In genomic region chr1:184036517-184036949, GRCh38 we compare ENCODE assay signal across 8 cellular contexts. TPM values are rescaled to one million over a fixed set of nuclear protein-coding genes. Genes with fewer than 3 reads are reported as not detected.
DNase-seq lines count a peak whose midpoint lies in the region; ATAC-seq and TF ChIP-seq lines count a peak whose summit lies in the region.

No MANE protein-coding gene starts in this region.

- H3K27me3 ChIP-seq in MG63 (peaks cover 4% of the 10 kb centered on the region; the same call in 1 of the 2 replicates), osteoblast (ENCODE audit: insufficient read depth, low read length) (peaks cover 16% of the 10 kb centered on the region)

- no peak overlapping the region for H3K27ac Mint-ChIP-seq in activated T-cell treated with anti-CD3 and anti-CD28 coated beads, Interleukin-2, amount 50 U/mL, for 72 hours

- no peaks in the 10 kb centered on the region for H3K9me3 Mint-ChIP-seq in activated T-cell treated with anti-CD3 and anti-CD28 coated beads, Interleukin-2, amount 50 U/mL, for 72 hours

- H3K9me3 ChIP-seq in MG63 (no peaks in the 10 kb centered on the region), osteoblast (ENCODE audit: low read depth, low read length) (no peaks in the 10 kb centered on the region)

- H3K27me3 Mint-ChIP-seq in activated T-cell treated with anti-CD3 and anti-CD28 coated beads, Interleukin-2, amount 50 U/mL, for 72 hours (ENCODE audit: low read depth) = peaks cover 87% of the 10 kb centered on the region

- no peaks in the 10 kb centered on the region for H3K79me2 ChIP-seq in osteoblast (ENCODE audit: insufficient read depth, low read length)

- peak overlapping the region; percentile 94 for H3K4me2 ChIP-seq in osteoblast (ENCODE audit: insufficient read depth, low read length)

- peaks cover 38% of the 10 kb centered on the region for H3K4me1 Mint-ChIP-seq in activated T-cell treated with anti-CD3 and anti-CD28 coated beads, Interleukin-2, amount 50 U/mL, for 72 hours (ENCODE audit: low read depth)

- no peak overlapping the region for H3K27ac ChIP-seq in osteoblast (ENCODE audit: low read depth, low read length)

- DNase-seq in AG08396 (ENCODE audit: low spot score) = peak; percentile 62
- no peak for DNase-seq in MG63
- DNase-seq in activated T-cell treated with anti-CD3 and anti-CD28 coated beads, Interleukin-2, amount 50 U/mL, for 72 hours = peak in 1 of 2 donors; percentile 26
- peak; percentile 34 for DNase-seq in glomerular visceral epithelial cell (ENCODE audit: extremely low spot score)
- peak; percentile 74 for DNase-seq in osteoblast (ENCODE audit: insufficient read length, low spot score, missing footprints)
- no peak for DNase-seq in activated effector memory CD4-positive, alpha-beta T cell treated with anti-CD3 and anti-CD28 coated beads, Interleukin-2, amount 50 U/mL, for 16 hours
- no peak for DNase-seq in medulla oblongata (ENCODE audit: extremely low spot score)

- H4K20me1 ChIP-seq in osteoblast (ENCODE audit: insufficient read depth, low read length) = no peaks in the 10 kb centered on the region

- H3K36me3 ChIP-seq in MG63 (no peaks in the 10 kb centered on the region), osteoblast (ENCODE audit: insufficient read depth, low read length) (no peaks in the 10 kb centered on the region)

- ATAC-seq in GM19023 (IDR thresholded peaks at IDR 0.05; ENCODE audit: unreplicated experiment) = peak; percentile 15
- ATAC-seq in activated T-cell treated with anti-CD3 and anti-CD28 coated beads, Interleukin-2, amount 50 U/mL, for 72 hours (replicated peaks in 1 of 2) = peak; percentile 7 to 14

- H3K4me3 Mint-ChIP-seq in activated T-cell treated with anti-CD3 and anti-CD28 coated beads, Interleukin-2, amount 50 U/mL, for 72 hours = peak overlapping the region; percentile 81 to 84

- TF ChIP-seq CTCF in osteoblast (IDR thresholded peaks at IDR 0.05; ENCODE audit: extremely low read depth, low read depth, low read length) = no peak

- peaks cover 5 to 11% of the 10 kb centered on the region in 2 donors for H3K36me3 Mint-ChIP-seq in activated T-cell treated with anti-CD3 and anti-CD28 coated beads, Interleukin-2, amount 50 U/mL, for 72 hours (ENCODE audit: insufficient read depth in 2 of 2)

- peak overlapping the region; percentile 78 for H2AFZ ChIP-seq in osteoblast (ENCODE audit: low read length)

- H3K4me1 ChIP-seq in osteoblast (ENCODE audit: insufficient read depth, low read length) = peaks cover 29% of the 10 kb centered on the region

- peak overlapping the region; percentile 50 for H3K4me3 ChIP-seq in MG63
- peak overlapping the region; percentile 74 for H3K4me3 ChIP-seq in osteoblast (ENCODE audit: insufficient read depth, low read length)

RNA-seq across cellular contexts. Expression of gene COLGALT2, which starts 1.0 kb away (rescaled TPM):
- 0.03 TPM in 1 of 2 replicates, not detected in the other for total RNA-seq in MG63 (2014; rRNA removed; shearing (Covaris generic); ENCODE audit: low replicate concordance)
- 10 to 100 TPM in 1 of 2 donors, 1 to 10 TPM in 1; 7.6 to 10.7 TPM for total RNA-seq in activated T-cell treated with anti-CD3 and anti-CD28 coated beads, Interleukin-2, amount 50 U/mL, for 72 hours
- total RNA-seq in osteoblast = 1.1 and 1.2 TPM in 2 replicates

RNA-seq across cellular contexts. Expression of gene TSEN15, which starts 15.0 kb away (rescaled TPM):
- 81.1 and 152 TPM in 2 replicates for total RNA-seq in MG63 (2014; rRNA removed; shearing (Covaris generic); ENCODE audit: low replicate concordance)
- total RNA-seq in activated T-cell treated with anti-CD3 and anti-CD28 coated beads, Interleukin-2, amount 50 U/mL, for 72 hours = 10 to 100 TPM; 74.2 to 82.3 TPM
- 51.8 and 57.2 TPM in 2 replicates for total RNA-seq in osteoblast

Comparison
In these comparisons a context has a peak if more than half of its experiments do, and no peak if none do; other contexts are left out.
1. DNase-seq: peak in AG08396 (single experiment), glomerular visceral epithelial cell (single experiment) and osteoblast (single experiment); none in MG63 (single experiment), activated effector memory CD4-positive, alpha-beta T cell treated with anti-CD3 and anti-CD28 coated beads, Interleukin-2, amount 50 U/mL, for 16 hours (single experiment) and medulla oblongata (single experiment).